8 cellular contexts compared by ENCODE assay signal in the genomic region with DNA sequence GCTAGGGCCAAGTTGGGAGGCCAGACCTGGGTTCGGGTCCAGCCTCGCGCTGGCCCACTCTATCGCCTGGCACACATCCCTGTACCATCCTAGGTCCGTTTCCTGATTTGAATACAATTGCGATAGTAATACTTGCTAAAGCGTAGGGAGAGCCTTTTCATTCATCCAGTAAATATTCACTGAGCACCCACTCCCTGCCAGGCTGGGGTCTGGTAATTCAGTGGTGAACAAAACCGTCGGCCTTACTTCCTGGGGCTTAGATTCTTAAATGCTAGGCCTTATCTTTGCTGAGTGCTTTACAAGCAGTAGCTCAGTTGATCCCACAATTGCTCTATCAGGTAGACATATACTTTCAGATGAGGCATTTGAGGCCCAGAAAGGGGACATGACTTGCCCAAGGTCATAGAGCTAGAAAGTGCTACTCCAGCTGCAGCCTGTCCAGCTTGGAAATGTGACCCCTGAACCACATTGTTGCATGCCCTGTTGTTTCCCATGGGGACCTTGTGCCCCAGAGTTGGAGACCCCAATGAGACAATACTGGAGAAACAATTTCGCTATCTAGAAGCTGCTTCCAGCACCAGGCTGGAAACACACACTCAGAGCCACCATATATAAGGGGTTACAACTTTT. TPM values are rescaled to one million over a fixed set of nuclear protein-coding genes. Genes with fewer than 3 reads are reported as not detected.
DNase-seq lines count a peak whose midpoint lies in the region; ATAC-seq and TF ChIP-seq lines count a peak whose summit lies in the region.

No MANE protein-coding gene starts in this region.

- in situ Hi-C loops in brain microvascular endothelial cell (cut with HindIII; ENCODE audit: low pct_ligation_motif_present, low sequenced_read_pairs), result no loop called here

- ATAC-seq in heart left ventricle, result no peak
- ATAC-seq in left cardiac atrium, result no peak
- ATAC-seq in HG02938 (IDR thresholded peaks at IDR 0.05; ENCODE audit: unreplicated experiment), result no peak
- ATAC-seq in HG03135 (IDR thresholded peaks at IDR 0.05; ENCODE audit: unreplicated experiment), result no peak

- H3K27me3 ChIP-seq in heart left ventricle (no peaks in the 10 kb centered on the region), brain microvascular endothelial cell (replicated peaks) (no peaks in the 10 kb centered on the region), mesenchymal stem cell (ENCODE audit: control insufficient read depth in 1 of 2, insufficient read depth in 1 of 2, low read length in 2 of 2) (no peaks in the 10 kb centered on the region), vagina (no peaks in the 10 kb centered on the region)

- TF ChIP-seq CTCF in heart left ventricle (IDR thresholded peaks at IDR 0.05) (no peak), brain microvascular endothelial cell (IDR thresholded peaks at IDR 0.05; ENCODE audit: low read depth, low read length, missing control alignments) (no peak), vagina (IDR thresholded peaks at IDR 0.05) (no peak)

- H2AK5ac ChIP-seq in mesenchymal stem cell (ENCODE audit: low read length, severe bottlenecking), result peak overlapping the region; percentile 19

- 39 to 46% (median 42%) methylated on average over 10 of the region's 10 CpGs for WGBS in heart left ventricle, 4 donors
- WGBS in mesenchymal stem cell, result 56% methylated on average over 9 of the region's 10 CpGs

- no peak overlapping the region for H2BK120ac ChIP-seq in mesenchymal stem cell (ENCODE audit: low read depth, low read length)

- intact Hi-C loops in heart left ventricle (cut with DNase I) (loop anchor here in 9 of 10 donors (1.0 to 10.0 kb wide), 12 partner anchors 101 to 427 kb away; a partner anchor contains a TSS), left cardiac atrium (cut with DNase I) (loop anchor here in 1 of 2 donors (2.0 to 5.0 kb wide), 2 partner anchors 103 to 245 kb away; no protein-coding TSS in a partner anchor), vagina (cut with DNase I) (loop anchor here (10.0 kb wide), 1 partner anchor 407 kb away; no protein-coding TSS in a partner anchor)

- H2BK5ac ChIP-seq in mesenchymal stem cell (ENCODE audit: low read depth, low read length, poor library complexity, severe bottlenecking), result no peak overlapping the region

- no peak overlapping the region for H4K8ac ChIP-seq in mesenchymal stem cell (ENCODE audit: low read length)

- peak overlapping the region; percentile 27 to 89 (median 76) for H3K4me3 ChIP-seq in heart left ventricle
- H3K4me3 ChIP-seq in brain microvascular endothelial cell (ENCODE audit: low read depth, low read length), result peak overlapping the region; percentile 89
- H3K4me3 ChIP-seq in mesenchymal stem cell (ENCODE audit: insufficient read depth in 1 of 2, low read depth in 1 of 2, low read length in 2 of 2), result peak overlapping the region; percentile 68 to 88
- peak overlapping the region; percentile 75 to 88 for H3K4me3 ChIP-seq in vagina

- peak overlapping the region in 11 of 12 donors; percentile 7 to 99 (median 92) for H3K27ac ChIP-seq in heart left ventricle
- H3K27ac ChIP-seq in brain microvascular endothelial cell, result no peak overlapping the region
- H3K27ac ChIP-seq in mesenchymal stem cell (ENCODE audit: low read length, poor library complexity, severe bottlenecking), result no peak overlapping the region
- H3K27ac ChIP-seq in vagina, result peak overlapping the region; percentile 78

- peak overlapping the region in 1 of 2 experiments; percentile 4 for H3K4ac ChIP-seq in mesenchymal stem cell (ENCODE audit: low read depth in 1 of 2, low read length in 2 of 2)

- H3K36me3 ChIP-seq in heart left ventricle, result peaks cover 0 to 52% (median 21%) of the 10 kb centered on the region in 9 donors
- H3K36me3 ChIP-seq in brain microvascular endothelial cell (replicated peaks), result peaks cover 14% of the 10 kb centered on the region
- H3K36me3 ChIP-seq in mesenchymal stem cell (ENCODE audit: control insufficient read depth in 1 of 2, insufficient read depth in 2 of 2, low read depth in 1 of 2, low read length in 2 of 2), result peaks cover 35 to 36% of the 10 kb centered on the region in 2 experiments
- peaks cover 0 to 13% of the 10 kb centered on the region in 2 donors for H3K36me3 ChIP-seq in vagina

- H3K9ac ChIP-seq in mesenchymal stem cell (ENCODE audit: low read length), result peak overlapping the region; percentile 87

- H2BK15ac ChIP-seq in mesenchymal stem cell (ENCODE audit: low read depth, poor library complexity, severe bottlenecking), result no peak overlapping the region

- H3K79me1 ChIP-seq in mesenchymal stem cell (replicated peaks; ENCODE audit: low read length, poor library complexity, severe bottlenecking), result peaks cover 33% of the 10 kb centered on the region

- peak overlapping the region; percentile 29 for H2AFZ ChIP-seq in mesenchymal stem cell (ENCODE audit: low read depth, low read length)

- H4K91ac ChIP-seq in mesenchymal stem cell (ENCODE audit: low read length), result no peak overlapping the region

- peaks cover 0 to 45% (median 28%) of the 10 kb centered on the region in 12 donors for H3K4me1 ChIP-seq in heart left ventricle
- peaks cover 27% of the 10 kb centered on the region for H3K4me1 ChIP-seq in mesenchymal stem cell (ENCODE audit: control insufficient read depth, insufficient read depth, low read depth, low read length)
- H3K4me1 ChIP-seq in vagina, result peaks cover 34% of the 10 kb centered on the region

- H3K23ac ChIP-seq in mesenchymal stem cell (ENCODE audit: low read length in 2 of 2), result no peak overlapping the region

- no peak overlapping the region for H3K14ac ChIP-seq in mesenchymal stem cell (ENCODE audit: low read length in 2 of 2)

- no peak for TF ChIP-seq POLR2A in heart left ventricle (IDR thresholded peaks at IDR 0.05)
- TF ChIP-seq POLR2A in vagina (IDR thresholded peaks at IDR 0.05), result no peak

- peak overlapping the region in 1 of 2 experiments; percentile 18 for H3K18ac ChIP-seq in mesenchymal stem cell (ENCODE audit: low read depth in 1 of 2, low read length in 2 of 2)

- no peaks in the 10 kb centered on the region for H3K9me3 ChIP-seq in heart left ventricle
- no peaks in the 10 kb centered on the region for H3K9me3 ChIP-seq in mesenchymal stem cell (ENCODE audit: control insufficient read depth, low read length)
- H3K9me3 ChIP-seq in vagina, result no peaks in the 10 kb centered on the region

- peak overlapping the region; percentile 98 for H3K4me2 ChIP-seq in mesenchymal stem cell (ENCODE audit: low read length, poor library complexity, severe bottlenecking)

- H2BK12ac ChIP-seq in mesenchymal stem cell (ENCODE audit: low read length in 2 of 2), result no peak overlapping the region

- DNase-seq in heart left ventricle, result no peak
- DNase-seq in left cardiac atrium, result no peak
- DNase-seq in brain microvascular endothelial cell, result no peak
- DNase-seq in mesenchymal stem cell, result no peak
- no peak for DNase-seq in vagina (ENCODE audit: extremely low spot score in 2 of 2)
- DNase-seq in NCI-H146 treated with DMSO at 0.1 percent for 48 hours (lab: John Stamatoyannopoulos, UW; ENCODE audit: unreplicated experiment), result no peak

RNA-seq across cellular contexts. Expression of a gene that starts 0.7 kb away (rescaled TPM):
- total RNA-seq in heart left ventricle, result 10 to 100 TPM; 20.3 to 61.9 (median 34.4) TPM
- polyA plus RNA-seq in heart left ventricle, result 10 to 100 TPM; 25.5 to 60.7 TPM
- total RNA-seq in left cardiac atrium, result 10 to 100 TPM; 32.3 to 37.7 TPM
- polyA plus RNA-seq in mesenchymal stem cell (2013, experiment 1 of 2), result 37.7 TPM
- 38.4 TPM for polyA plus RNA-seq in mesenchymal stem cell (2013, experiment 2 of 2)
- total RNA-seq in vagina, result 44.2 TPM

RNA-seq across cellular contexts. Expression of a gene that starts 1.4 kb away (rescaled TPM):
- 10 to 100 TPM in 1 of 9 donors, 1 to 10 TPM in 8; 6.8 to 10.5 (median 8.6) TPM for total RNA-seq in heart left ventricle
- 1 to 10 TPM; 5.6 to 5.8 TPM for polyA plus RNA-seq in heart left ventricle
- total RNA-seq in left cardiac atrium, result 1 to 10 TPM; 5.9 to 8.1 TPM
- polyA plus RNA-seq in mesenchymal stem cell (2013, experiment 1 of 2), result 10.0 TPM
- polyA plus RNA-seq in mesenchymal stem cell (2013, experiment 2 of 2), result 10.1 TPM
- 7.9 TPM for total RNA-seq in vagina

RNA-seq across cellular contexts. Expression of a gene that starts 23.7 kb away (rescaled TPM):
- total RNA-seq in heart left ventricle (10 to 100 TPM; 24.2 to 84.7 (median 60.9) TPM), left cardiac atrium (10 to 100 TPM; 46.2 to 52.9 TPM), vagina (2.9 TPM)
- 10 to 100 TPM; 22.1 to 45.3 TPM for polyA plus RNA-seq in heart left ventricle
- polyA plus RNA-seq in mesenchymal stem cell (2013, experiment 1 of 2), result 13.9 TPM
- polyA plus RNA-seq in mesenchymal stem cell (2013, experiment 2 of 2), result 13.9 TPM

RNA-seq across cellular contexts. Expression of a gene that starts 31.0 kb away (rescaled TPM):
- total RNA-seq in heart left ventricle (not detected), left cardiac atrium (not detected), vagina (not detected)
- polyA plus RNA-seq in heart left ventricle, result not detected
- not detected for polyA plus RNA-seq in mesenchymal stem cell (2013, experiment 1 of 2)
- 0.01 TPM for polyA plus RNA-seq in mesenchymal stem cell (2013, experiment 2 of 2)

Comparison
In these comparisons a context has a peak if more than half of its experiments do, and no peak if none do; other contexts are left out.
1. H3K27ac ChIP-seq: peak in heart left ventricle (11 of 12) and vagina (single experiment); none in brain microvascular endothelial cell (single experiment) and mesenchymal stem cell (single experiment).
2. Peak in every context shown above with its lines, with median percentiles within 50 percentile points of each other: H3K4me3 ChIP-seq.